2 cellular contexts compared by ENCODE assay signal in the genomic region with DNA sequence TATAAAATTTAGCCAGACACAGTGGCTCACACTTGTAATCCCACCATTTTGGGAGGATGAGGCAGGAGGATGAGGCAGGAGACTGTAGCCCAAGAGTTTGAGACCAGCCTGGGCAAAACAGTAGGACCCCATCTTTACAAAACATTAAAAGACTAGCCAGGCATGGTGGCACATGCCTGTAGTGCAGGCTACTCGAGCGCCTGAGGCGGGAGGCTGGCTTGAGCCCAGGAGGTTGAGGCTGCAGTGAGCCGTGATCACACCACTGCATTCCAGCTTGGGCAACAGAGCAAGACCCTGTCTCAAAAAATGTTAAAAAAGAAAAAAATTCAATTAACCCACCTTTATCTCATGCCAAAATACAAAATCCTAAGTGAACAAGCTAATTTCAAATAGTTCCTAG.
TF ChIP-seq lines count a peak whose summit lies in the region.

No MANE protein-coding gene starts in this region.

TF ChIP-seq in HEK293T, 16 proteins besides CTCF, POLR2A, EP300 and RAD21:
- no peak for TF ChIP-seq TARDBP (IDR thresholded peaks at IDR 0.05)
- TF ChIP-seq L3MBTL2 (conservative IDR thresholded peaks at IDR 0.05) = peak; percentile 43
- no peak for TF ChIP-seq NFRKB (IDR thresholded peaks at IDR 0.05)

TF ChIP-seq in GM12878, 131 proteins besides CTCF, POLR2A, EP300 and RAD21:
- TF ChIP-seq MXI1 (IDR thresholded peaks at IDR 0.05; ENCODE audit: low read depth, low read length) (no peak), E4F1 (IDR thresholded peaks at IDR 0.05; ENCODE audit: borderline replicate concordance, partially characterized antibody) (no peak), IRF3 (IDR thresholded peaks at IDR 0.05) (no peak), HDAC2 (IDR thresholded peaks at IDR 0.05) (no peak)
- TF ChIP-seq, protein P1, sequence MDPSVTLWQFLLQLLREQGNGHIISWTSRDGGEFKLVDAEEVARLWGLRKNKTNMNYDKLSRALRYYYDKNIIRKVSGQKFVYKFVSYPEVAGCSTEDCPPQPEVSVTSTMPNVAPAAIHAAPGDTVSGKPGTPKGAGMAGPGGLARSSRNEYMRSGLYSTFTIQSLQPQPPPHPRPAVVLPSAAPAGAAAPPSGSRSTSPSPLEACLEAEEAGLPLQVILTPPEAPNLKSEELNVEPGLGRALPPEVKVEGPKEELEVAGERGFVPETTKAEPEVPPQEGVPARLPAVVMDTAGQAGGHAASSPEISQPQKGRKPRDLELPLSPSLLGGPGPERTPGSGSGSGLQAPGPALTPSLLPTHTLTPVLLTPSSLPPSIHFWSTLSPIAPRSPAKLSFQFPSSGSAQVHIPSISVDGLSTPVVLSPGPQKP (IDR thresholded peaks at IDR 0.05; ENCODE audit: low read depth, low read length) = no peak
- TF ChIP-seq, protein P2, sequence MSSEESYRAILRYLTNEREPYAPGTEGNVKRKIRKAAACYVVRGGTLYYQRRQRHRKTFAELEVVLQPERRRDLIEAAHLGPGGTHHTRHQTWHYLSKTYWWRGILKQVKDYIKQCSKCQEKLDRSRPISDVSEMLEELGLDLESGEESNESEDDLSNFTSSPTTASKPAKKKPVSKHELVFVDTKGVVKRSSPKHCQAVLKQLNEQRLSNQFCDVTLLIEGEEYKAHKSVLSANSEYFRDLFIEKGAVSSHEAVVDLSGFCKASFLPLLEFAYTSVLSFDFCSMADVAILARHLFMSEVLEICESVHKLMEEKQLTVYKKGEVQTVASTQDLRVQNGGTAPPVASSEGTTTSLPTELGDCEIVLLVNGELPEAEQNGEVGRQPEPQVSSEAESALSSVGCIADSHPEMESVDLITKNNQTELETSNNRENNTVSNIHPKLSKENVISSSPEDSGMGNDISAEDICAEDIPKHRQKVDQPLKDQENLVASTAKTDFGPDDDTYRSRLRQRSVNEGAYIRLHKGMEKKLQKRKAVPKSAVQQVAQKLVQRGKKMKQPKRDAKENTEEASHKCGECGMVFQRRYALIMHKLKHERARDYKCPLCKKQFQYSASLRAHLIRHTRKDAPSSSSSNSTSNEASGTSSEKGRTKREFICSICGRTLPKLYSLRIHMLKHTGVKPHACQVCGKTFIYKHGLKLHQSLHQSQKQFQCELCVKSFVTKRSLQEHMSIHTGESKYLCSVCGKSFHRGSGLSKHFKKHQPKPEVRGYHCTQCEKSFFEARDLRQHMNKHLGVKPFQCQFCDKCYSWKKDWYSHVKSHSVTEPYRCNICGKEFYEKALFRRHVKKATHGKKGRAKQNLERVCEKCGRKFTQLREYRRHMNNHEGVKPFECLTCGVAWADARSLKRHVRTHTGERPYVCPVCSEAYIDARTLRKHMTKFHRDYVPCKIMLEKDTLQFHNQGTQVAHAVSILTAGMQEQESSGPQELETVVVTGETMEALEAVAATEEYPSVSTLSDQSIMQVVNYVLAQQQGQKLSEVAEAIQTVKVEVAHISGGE (CRISPR knock-in tag; IDR thresholded peaks at IDR 0.05) = no peak
- TF ChIP-seq, protein P3, sequence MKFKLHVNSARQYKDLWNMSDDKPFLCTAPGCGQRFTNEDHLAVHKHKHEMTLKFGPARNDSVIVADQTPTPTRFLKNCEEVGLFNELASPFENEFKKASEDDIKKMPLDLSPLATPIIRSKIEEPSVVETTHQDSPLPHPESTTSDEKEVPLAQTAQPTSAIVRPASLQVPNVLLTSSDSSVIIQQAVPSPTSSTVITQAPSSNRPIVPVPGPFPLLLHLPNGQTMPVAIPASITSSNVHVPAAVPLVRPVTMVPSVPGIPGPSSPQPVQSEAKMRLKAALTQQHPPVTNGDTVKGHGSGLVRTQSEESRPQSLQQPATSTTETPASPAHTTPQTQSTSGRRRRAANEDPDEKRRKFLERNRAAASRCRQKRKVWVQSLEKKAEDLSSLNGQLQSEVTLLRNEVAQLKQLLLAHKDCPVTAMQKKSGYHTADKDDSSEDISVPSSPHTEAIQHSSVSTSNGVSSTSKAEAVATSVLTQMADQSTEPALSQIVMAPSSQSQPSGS (IDR thresholded peaks at IDR 0.05; ENCODE audit: low read length) = no peak
